8 cellular contexts compared by ENCODE assay signal in the genomic region with DNA sequence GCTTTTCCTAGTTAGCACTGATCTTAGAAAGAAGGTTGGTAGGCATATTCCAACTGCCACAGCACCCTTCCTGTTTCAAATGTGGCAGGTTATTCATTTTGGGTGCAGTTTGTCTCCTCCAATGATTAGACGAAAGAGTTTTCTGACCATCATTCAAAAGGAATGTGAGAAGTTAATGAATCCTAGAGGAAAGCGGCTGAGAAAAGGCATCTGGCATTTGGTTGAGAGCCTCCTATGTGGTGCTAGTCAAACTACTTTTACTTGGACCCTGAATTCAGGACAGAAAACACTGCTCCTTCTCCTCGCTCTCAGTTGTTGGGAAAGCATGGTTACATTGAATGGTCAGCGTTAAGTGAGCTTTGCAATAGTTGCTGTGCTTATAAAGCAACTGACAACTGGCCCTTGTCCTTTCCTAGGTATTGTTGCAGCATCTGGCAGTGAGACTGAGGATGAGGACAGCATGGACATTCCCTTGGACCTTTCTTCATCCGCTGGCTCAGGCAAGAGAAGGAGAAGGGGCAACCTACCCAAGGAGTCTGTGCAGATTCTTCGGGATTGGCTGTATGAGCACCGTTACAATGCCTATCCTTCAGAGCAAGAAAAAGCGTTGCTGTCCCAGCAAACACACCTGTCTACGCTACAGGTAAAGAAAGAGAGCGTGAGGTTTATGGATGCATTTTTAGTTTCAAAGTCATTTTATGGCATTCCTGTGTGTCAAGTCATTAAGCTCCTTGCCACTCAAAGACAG. TPM values are rescaled to one million over a fixed set of nuclear protein-coding genes. Genes with fewer than 3 reads are reported as not detected.
DNase-seq lines count a peak whose midpoint lies in the region; ATAC-seq, FAIRE-seq and TF ChIP-seq lines count a peak whose summit lies in the region.

No MANE protein-coding gene starts in this region.

- FAIRE-seq in D721Med (lab: Jason Lieb, UNC) = no peak

- peak overlapping the region; percentile 15; the same call in 1 of the 2 replicates for H3K4me3 ChIP-seq in AG10803 (ENCODE audit: low read length)
- H3K4me3 ChIP-seq in epithelial cell of esophagus (ENCODE audit: low read length) = no peak overlapping the region

- TF ChIP-seq CTCF in AG10803 (conservative IDR thresholded peaks at IDR 0.05; ENCODE audit: low read length) = no peak
- TF ChIP-seq CTCF in epithelial cell of esophagus (IDR thresholded peaks at IDR 0.05; ENCODE audit: insufficient read depth, low read depth, low read length, missing control alignments) = no peak
- no peak for TF ChIP-seq CTCF in D721Med (IDR thresholded peaks at IDR 0.05; ENCODE audit: insufficient read depth, missing control alignments)

- DNase-seq in AG10803 (ENCODE audit: low read depth) = peak; percentile 66
- peak; percentile 43 for DNase-seq in M059J (ENCODE audit: low read depth)
- DNase-seq in epithelial cell of esophagus (ENCODE audit: low read depth) = peak; percentile 51
- peak; percentile 59 for DNase-seq in myocyte (ENCODE audit: low read depth)
- no peak for DNase-seq in CD1c-positive myeloid dendritic cell (ENCODE audit: extremely low spot score)
- DNase-seq in NCI-H345 treated with DMSO at 0.1 percent for 48 hours (lab: John Stamatoyannopoulos, UW; ENCODE audit: unreplicated experiment) = no peak
- no peak for DNase-seq in D721Med (ENCODE audit: insufficient read length, low spot score)

- no peak for ATAC-seq in GM19035 (IDR thresholded peaks at IDR 0.05; ENCODE audit: unreplicated experiment)

RNA-seq across cellular contexts. Expression of a gene that starts 6.1 kb away (rescaled TPM):
- 113 and 126 TPM in 2 replicates for total RNA-seq in M059J (2014; rRNA removed; shearing (Covaris generic))
- 74.2 and 101 TPM in 2 replicates for total RNA-seq in myocyte
- polyA plus RNA-seq in myocyte (2012) = 44.4 TPM

Comparison
In these comparisons a context has a peak if more than half of its experiments do, and no peak if none do; other contexts are left out.
1. DNase-seq: peak in AG10803 (single experiment), M059J (single experiment), epithelial cell of esophagus (single experiment) and myocyte (single experiment); none in CD1c-positive myeloid dendritic cell (single experiment), NCI-H345 treated with DMSO at 0.1 percent for 48 hours (single experiment) and D721Med (single experiment).